ENCODE assay signal across 25 cellular contexts in genomic region chr1:63918395-63918945, GRCh38.
DNase-seq lines count a peak whose midpoint lies in the region; ATAC-seq and TF ChIP-seq lines count a peak whose summit lies in the region.
"Had no signal": no experiment of that assay in that cellular context is flagged by ENCODE, and none has a peak within 500 bp of the region (broad histone marks: within the 10 kb centered on the region; RNA-seq: fewer than 3 reads in every experiment).

No MANE protein-coding gene starts in this region.

- peak overlapping the region; percentile 89 for H3K27ac ChIP-seq in SJSA1
- H3K27ac ChIP-seq: ovary had no signal

- intact Hi-C loops in natural killer cell (cut with micrococcal nuclease): no loop called here

- no peaks in the 10 kb centered on the region for H3K9me3 ChIP-seq in SJSA1 (replicated peaks)
- H3K9me3 ChIP-seq: ovary had no signal

- CTCF ChIA-PET in activated CD4-positive, alpha-beta T cell treated with anti-CD3 and anti-CD28 coated beads, Interleukin-2, amount 10 ng/mL, durations not matched to agents 7 days and 5 days (lab: Charles Lee): no interaction called here

- peak overlapping the region; percentile 18 for H3K27ac Mint-ChIP-seq in progenitor cell of endocrine pancreas
- H3K27ac Mint-ChIP-seq in activated CD4-positive, alpha-beta T cell treated with anti-CD3 and anti-CD28 coated beads, Interleukin-2, amount 10 ng/mL, durations not matched to agents 7 days and 5 days: no peak overlapping the region
- no peak overlapping the region for H3K27ac Mint-ChIP-seq in activated T-helper 17 cell treated with anti-CD3 and anti-CD28 coated beads, Interleukin-2, amount 50 U/mL, for 72 hours
- H3K27ac Mint-ChIP-seq in natural killer cell: no peak overlapping the region
- H3K27ac Mint-ChIP-seq: activated CD8-positive, alpha-beta memory T cell treated with anti-CD3 and anti-CD28 coated beads, Interleukin-2, amount 10 ng/mL, durations not matched to agents 7 days and 5 days; effector memory CD8-positive, alpha-beta T cell; nephron progenitor cell; T-helper 1 cell treated with Interleukin-12 subunit alpha and Interleukin-12 subunit beta and Interleukin-4 antibody, amounts not matched to agents 30 μg/mL and 1 μg/mL, for 36 hours had no signal

- H3K27me3 Mint-ChIP-seq in progenitor cell of endocrine pancreas (no peaks in the 10 kb centered on the region), natural killer cell (ENCODE audit: low read depth in 2 of 2) (peaks cover 0 to 6% of the 10 kb centered on the region in 2 donors)
- no peaks in the 10 kb centered on the region for H3K27me3 Mint-ChIP-seq in activated CD4-positive, alpha-beta T cell treated with anti-CD3 and anti-CD28 coated beads, Interleukin-2, amount 10 ng/mL, durations not matched to agents 7 days and 5 days
- H3K27me3 Mint-ChIP-seq in activated T-helper 17 cell treated with anti-CD3 and anti-CD28 coated beads, Interleukin-2, amount 50 U/mL, for 72 hours: peaks cover 14% of the 10 kb centered on the region

- no peak overlapping the region for H3K4me3 Mint-ChIP-seq in progenitor cell of endocrine pancreas (ENCODE audit: low read depth)
- H3K4me3 Mint-ChIP-seq in activated CD4-positive, alpha-beta T cell treated with anti-CD3 and anti-CD28 coated beads, Interleukin-2, amount 10 ng/mL, durations not matched to agents 7 days and 5 days: no peak overlapping the region
- no peak overlapping the region for H3K4me3 Mint-ChIP-seq in activated T-helper 17 cell treated with anti-CD3 and anti-CD28 coated beads, Interleukin-2, amount 50 U/mL, for 72 hours
- no peak overlapping the region for H3K4me3 Mint-ChIP-seq in natural killer cell
- H3K4me3 Mint-ChIP-seq: activated CD8-positive, alpha-beta memory T cell treated with anti-CD3 and anti-CD28 coated beads, Interleukin-2, amount 10 ng/mL, durations not matched to agents 7 days and 5 days; activated T-cell treated with anti-CD3 and anti-CD28 coated beads, Interleukin-2, amount 50 U/mL, for 4 hours; effector memory CD8-positive, alpha-beta T cell; nephron progenitor cell; T-helper 1 cell treated with Interleukin-12 subunit alpha and Interleukin-12 subunit beta and Interleukin-4 antibody, amounts not matched to agents 30 μg/mL and 1 μg/mL, for 36 hours had no signal

- H3K4me1 Mint-ChIP-seq in progenitor cell of endocrine pancreas (ENCODE audit: low read depth): peaks cover 65% of the 10 kb centered on the region
- no peaks in the 10 kb centered on the region for H3K4me1 Mint-ChIP-seq in activated CD4-positive, alpha-beta T cell treated with anti-CD3 and anti-CD28 coated beads, Interleukin-2, amount 10 ng/mL, durations not matched to agents 7 days and 5 days
- H3K4me1 Mint-ChIP-seq in activated T-helper 17 cell treated with anti-CD3 and anti-CD28 coated beads, Interleukin-2, amount 50 U/mL, for 72 hours: no peaks in the 10 kb centered on the region
- H3K4me1 Mint-ChIP-seq in natural killer cell: no peaks in the 10 kb centered on the region
- H3K4me1 Mint-ChIP-seq: activated CD8-positive, alpha-beta memory T cell treated with anti-CD3 and anti-CD28 coated beads, Interleukin-2, amount 10 ng/mL, durations not matched to agents 7 days and 5 days had no signal

- H3K36me3 ChIP-seq in SJSA1: no peaks in the 10 kb centered on the region
- H3K36me3 ChIP-seq: ovary had no signal

- POLR2A ChIA-PET in activated CD4-positive, alpha-beta T cell treated with anti-CD3 and anti-CD28 coated beads, Interleukin-2, amount 10 ng/mL, durations not matched to agents 7 days and 5 days (lab: Charles Lee): no interaction called here

- no peak for TF ChIP-seq CTCF in fibroblast of the aortic adventitia (IDR thresholded peaks at IDR 0.05; ENCODE audit: insufficient read depth, low read length)
- no peak for TF ChIP-seq CTCF in progenitor cell of endocrine pancreas (IDR thresholded peaks at IDR 0.05; ENCODE audit: unreplicated experiment)
- TF ChIP-seq CTCF in natural killer cell (IDR thresholded peaks at IDR 0.05): no peak

- H3K36me3 Mint-ChIP-seq in progenitor cell of endocrine pancreas (ENCODE audit: insufficient read depth) (peaks cover 1% of the 10 kb centered on the region), natural killer cell (no peaks in the 10 kb centered on the region)
- no peaks in the 10 kb centered on the region for H3K36me3 Mint-ChIP-seq in activated CD4-positive, alpha-beta T cell treated with anti-CD3 and anti-CD28 coated beads, Interleukin-2, amount 10 ng/mL, durations not matched to agents 7 days and 5 days (ENCODE audit: low read depth)
- no peaks in the 10 kb centered on the region for H3K36me3 Mint-ChIP-seq in activated T-helper 17 cell treated with anti-CD3 and anti-CD28 coated beads, Interleukin-2, amount 50 U/mL, for 72 hours (ENCODE audit: low read depth)
- H3K36me3 Mint-ChIP-seq: activated CD8-positive, alpha-beta memory T cell treated with anti-CD3 and anti-CD28 coated beads, Interleukin-2, amount 10 ng/mL, durations not matched to agents 7 days and 5 days had no signal

- H3K4me1 ChIP-seq in SJSA1 (replicated peaks): peaks cover 58% of the 10 kb centered on the region

- H3K4me3 ChIP-seq in SJSA1 (no peak overlapping the region), fibroblast of the aortic adventitia (ENCODE audit: low read depth, low read length) (no peak overlapping the region)
- H3K4me3 ChIP-seq: lung, ovary, smooth muscle cell had no signal

- H3K9me3 Mint-ChIP-seq in progenitor cell of endocrine pancreas (ENCODE audit: low read depth) (no peaks in the 10 kb centered on the region), natural killer cell (no peaks in the 10 kb centered on the region)
- H3K9me3 Mint-ChIP-seq in activated CD4-positive, alpha-beta T cell treated with anti-CD3 and anti-CD28 coated beads, Interleukin-2, amount 10 ng/mL, durations not matched to agents 7 days and 5 days: no peaks in the 10 kb centered on the region
- H3K9me3 Mint-ChIP-seq in activated T-helper 17 cell treated with anti-CD3 and anti-CD28 coated beads, Interleukin-2, amount 50 U/mL, for 72 hours: no peaks in the 10 kb centered on the region
- H3K9me3 Mint-ChIP-seq: activated T-cell treated with anti-CD3 and anti-CD28 coated beads, Interleukin-2, amount 50 U/mL, for 4 hours; effector memory CD8-positive, alpha-beta T cell; nephron progenitor cell; T-helper 1 cell treated with Interleukin-12 subunit alpha and Interleukin-12 subunit beta and Interleukin-4 antibody, amounts not matched to agents 30 μg/mL and 1 μg/mL, for 36 hours had no signal

- peak; percentile 68 to 77 for DNase-seq in SJSA1 (ENCODE audit: low read depth in 1 of 2, low spot score in 2 of 2)
- DNase-seq in fibroblast of the aortic adventitia (ENCODE audit: low read depth): peak; percentile 27
- DNase-seq in progenitor cell of endocrine pancreas (ENCODE audit: low spot score, unreplicated experiment): no peak
- no peak for DNase-seq in activated CD4-positive, alpha-beta T cell treated with anti-CD3 and anti-CD28 coated beads, Interleukin-2, amount 10 ng/mL, durations not matched to agents 7 days and 5 days
- no peak for DNase-seq in natural killer cell
- DNase-seq: activated CD4-positive, CD25-positive, alpha-beta regulatory T cell; activated CD8-positive, alpha-beta memory T cell treated with anti-CD3 and anti-CD28 coated beads, Interleukin-2, amount 10 ng/mL, durations not matched to agents 7 days and 5 days; activated gamma-delta T cell treated with Interleukin-2 at 50 U/mL for 16 hours; activated T-cell treated with anti-CD3 and anti-CD28 coated beads, Interleukin-2, amount 50 U/mL, for 4 hours; caudate nucleus; effector memory CD8-positive, alpha-beta T cell; NCI-H1105; NCI-H1930; NCI-H2171 treated with DMSO at 0.1 percent for 48 hours; NCI-H510A; nephron progenitor cell; ovary; retina; stimulated activated naive CD4-positive, alpha-beta T cell treated with Interleukin-2 at 50 U/mL for 16 hours had no signal

- ATAC-seq in GM21381 (IDR thresholded peaks at IDR 0.05; ENCODE audit: unreplicated experiment) (no peak), natural killer cell (no peak)
- ATAC-seq in activated T-helper 17 cell treated with anti-CD3 and anti-CD28 coated beads, Interleukin-2, amount 50 U/mL, for 72 hours (replicated peaks): no peak
- ATAC-seq: activated CD8-positive, alpha-beta memory T cell treated with anti-CD3 and anti-CD28 coated beads, Interleukin-2, amount 10 ng/mL, durations not matched to agents 7 days and 5 days; activated T-cell treated with anti-CD3 and anti-CD28 coated beads, Interleukin-2, amount 50 U/mL, for 4 hours; effector memory CD8-positive, alpha-beta T cell; SK-N-SH treated with all-trans-retinoic acid at 6 μM for 48 hours had no signal

- no peaks in the 10 kb centered on the region for H3K27me3 ChIP-seq in SJSA1 (replicated peaks)
- H3K27me3 ChIP-seq: ovary had no signal

Comparison
In these comparisons a context has a peak if more than half of its experiments do, and no peak if none do; other contexts are left out.
1. DNase-seq: peak in SJSA1 (2 of 2) and fibroblast of the aortic adventitia (single experiment); none in progenitor cell of endocrine pancreas (single experiment), activated CD4-positive, alpha-beta T cell treated with anti-CD3 and anti-CD28 coated beads, Interleukin-2, amount 10 ng/mL, durations not matched to agents 7 days and 5 days (single experiment) and natural killer cell (single experiment).